Comparison of ENCODE assay signal across 1 cellular context in genomic region chr22:42613869-42614268, GRCh38.
TF ChIP-seq lines count a peak whose summit lies in the region.

No MANE protein-coding gene starts in this region.

TF ChIP-seq in HepG2, 621 proteins besides CTCF, POLR2A, EP300 and RAD21:
- TF ChIP-seq SALL2 (CRISPR knock-in tag; IDR thresholded peaks at IDR 0.05): peak; percentile 8; the same call in 1 of the 2 replicates
- 0 out of 2 replicates have a peak, but pooled peaks have one; percentile 5 for TF ChIP-seq AKAP8 (CRISPR knock-in tag; IDR thresholded peaks at IDR 0.05)
- TF ChIP-seq ARHGAP35 (CRISPR knock-in tag; IDR thresholded peaks at IDR 0.05; ENCODE audit: borderline replicate concordance): 0 out of 2 replicates have a peak, but pooled peaks have one; percentile 51
- TF ChIP-seq ZSCAN9 (CRISPR knock-in tag; IDR thresholded peaks at IDR 0.05; ENCODE audit: borderline replicate concordance): 0 out of 2 replicates have a peak, but pooled peaks have one; percentile 29
- TF ChIP-seq ZNF276 (CRISPR knock-in tag; IDR thresholded peaks at IDR 0.05; ENCODE audit: low read depth): no peak
- peak; percentile 15 for TF ChIP-seq ZEB1 (IDR thresholded peaks at IDR 0.05; ENCODE audit: insufficient replicate concordance, low read depth)
- no peak for TF ChIP-seq ISL2 (CRISPR knock-in tag; IDR thresholded peaks at IDR 0.05)
- 0 out of 2 replicates have a peak, but pooled peaks have one; percentile 11 for TF ChIP-seq GATAD2A (CRISPR knock-in tag; IDR thresholded peaks at IDR 0.05)
- no peak for TF ChIP-seq ZNF280B (CRISPR knock-in tag; IDR thresholded peaks at IDR 0.05; ENCODE audit: borderline replicate concordance)
- 0 out of 2 replicates have a peak, but pooled peaks have one; percentile 4 for TF ChIP-seq ZBED4 (CRISPR knock-in tag; IDR thresholded peaks at IDR 0.05; ENCODE audit: borderline replicate concordance)
